Comparison of ENCODE assay signal across 8 cellular contexts in the genomic region with DNA sequence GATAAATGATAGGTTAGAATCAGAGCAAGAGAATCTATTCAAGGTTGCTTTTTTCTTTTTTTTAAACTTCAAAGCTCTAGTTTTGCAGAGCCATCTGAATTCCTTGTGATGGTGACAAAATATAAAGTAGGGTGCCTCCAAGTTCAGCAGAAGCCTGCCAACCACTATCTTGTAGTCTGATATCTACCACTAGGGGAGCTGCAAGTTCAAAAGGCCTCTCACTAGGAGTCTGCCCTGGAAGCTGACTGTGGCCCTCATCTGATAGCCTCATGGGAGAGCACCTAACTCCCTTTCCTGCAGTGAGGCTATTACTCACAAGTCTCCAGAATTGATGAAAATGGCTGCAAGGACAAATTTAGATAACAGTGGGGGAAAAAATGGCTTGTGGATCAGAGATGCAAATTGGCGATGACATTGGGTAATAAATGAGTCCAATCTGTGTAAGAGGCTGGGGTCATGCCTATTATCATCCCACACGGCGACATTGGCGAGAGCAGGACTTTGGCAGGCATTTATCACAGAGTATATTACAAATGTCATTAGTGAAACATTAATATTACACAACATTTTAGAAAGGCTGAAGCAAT. TPM values are rescaled to one million over a fixed set of nuclear protein-coding genes. Genes with fewer than 3 reads are reported as not detected.
DNase-seq lines count a peak whose midpoint lies in the region; ATAC-seq and TF ChIP-seq lines count a peak whose summit lies in the region.
"Had no signal": no experiment of that assay in that cellular context is flagged by ENCODE, and none has a peak within 500 bp of the region (broad histone marks: within the 10 kb centered on the region; RNA-seq: fewer than 3 reads in every experiment).

No MANE protein-coding gene starts in this region.

- H2AK9ac ChIP-seq in IMR-90 (replicated peaks; ENCODE audit: low read depth, low read length, poor library complexity), result no peak overlapping the region

- H3K27me3 ChIP-seq in IMR-90 (ENCODE audit: control insufficient read depth, insufficient read depth, low read length), result no peaks in the 10 kb centered on the region
- no peaks in the 10 kb centered on the region for H3K27me3 ChIP-seq in adrenal gland

- no peak overlapping the region for H3K4me2 ChIP-seq in IMR-90 (ENCODE audit: low read depth, low read length)

- no CpG with 5 or more reads among the region's 4 CpGs for whole genome bisulfite sequencing in IMR-90 (ENCODE audit: extremely low coverage in 2 of 2, insufficient read length in 1 of 2), 2 experiments
- WGBS in adrenal gland, 4 donors, result 35 to 55% (median 41%) methylated on average over 4 of the region's 4 CpGs

- no peak overlapping the region for H4K5ac ChIP-seq in IMR-90 (ENCODE audit: low read depth, low read length)

- H3K36me3 Mint-ChIP-seq in stimulated activated effector memory CD8-positive, alpha-beta T cell treated with anti-CD3 and anti-CD28 coated beads, Interleukin-12 subunit alpha, Interleukin-12 subunit beta, amount 100 ng/mL, for 72 hours, result no peaks in the 10 kb centered on the region

- H3K56ac ChIP-seq in IMR-90 (ENCODE audit: extremely low read depth, insufficient read depth, low read length), result no peak overlapping the region

- DNase-seq in IMR-90, result no peak
- peak in 5 of 7 donors; percentile 31 to 64 (median 53) for DNase-seq in adrenal gland
- peak; percentile 5 for DNase-seq in midbrain (lab: John Stamatoyannopoulos, UW)
- no peak for DNase-seq in activated naive CD4-positive, alpha-beta T cell (lab: John Stamatoyannopoulos, UW)
- no peak for DNase-seq in stimulated activated effector memory CD8-positive, alpha-beta T cell treated with anti-CD3 and anti-CD28 coated beads, Interleukin-12 subunit alpha, Interleukin-12 subunit beta, amount 100 ng/mL, for 72 hours (ENCODE audit: low spot score in 2 of 2)

- no peak overlapping the region for H3K4me3 Mint-ChIP-seq in stimulated activated effector memory CD8-positive, alpha-beta T cell treated with anti-CD3 and anti-CD28 coated beads, Interleukin-12 subunit alpha, Interleukin-12 subunit beta, amount 100 ng/mL, for 72 hours

- no peak overlapping the region for H3K4ac ChIP-seq in IMR-90 (ENCODE audit: low read depth, low read length)

- no TSS peak for BruUV-seq in IMR-90 (replicated peaks; lab: Mats Ljungman, UMichigan)

- H3K79me1 ChIP-seq in IMR-90 (ENCODE audit: low read depth in 1 of 2, low read length in 2 of 2), result no peaks in the 10 kb centered on the region

- H3K4me1 Mint-ChIP-seq in stimulated activated effector memory CD8-positive, alpha-beta T cell treated with anti-CD3 and anti-CD28 coated beads, Interleukin-12 subunit alpha, Interleukin-12 subunit beta, amount 100 ng/mL, for 72 hours, result no peaks in the 10 kb centered on the region

- intact Hi-C loops in IMR-90 (cut with micrococcal nuclease), result no loop called here
- intact Hi-C loops in adrenal gland (cut with DNase I), result no loop called here

- TF ChIP-seq POLR2A in IMR-90 (IDR thresholded peaks at IDR 0.05; ENCODE audit: low read depth, low read length) (no peak), adrenal gland (IDR thresholded peaks at IDR 0.05) (no peak)

- no peak for TF ChIP-seq RAD21 in IMR-90 (IDR thresholded peaks at IDR 0.05; ENCODE audit: low read length)

- no peaks in the 10 kb centered on the region for H3K36me3 ChIP-seq in IMR-90 (ENCODE audit: control insufficient read depth, insufficient read depth, low read length)
- no peaks in the 10 kb centered on the region for H3K36me3 ChIP-seq in adrenal gland (replicated peaks in 1 of 2)

- no peak overlapping the region for H3K27ac Mint-ChIP-seq in stimulated activated effector memory CD8-positive, alpha-beta T cell treated with anti-CD3 and anti-CD28 coated beads, Interleukin-12 subunit alpha, Interleukin-12 subunit beta, amount 100 ng/mL, for 72 hours

- ATAC-seq in GM19035 (IDR thresholded peaks at IDR 0.05; ENCODE audit: unreplicated experiment), result peak; percentile 67
- peak; percentile 59; the same call in 1 of the 2 replicates for ATAC-seq in IMR-90 (ENCODE audit: low read depth)
- no peak for ATAC-seq in HG03175 (IDR thresholded peaks at IDR 0.05; ENCODE audit: unreplicated experiment)
- ATAC-seq in stimulated activated effector memory CD8-positive, alpha-beta T cell treated with anti-CD3 and anti-CD28 coated beads, Interleukin-12 subunit alpha, Interleukin-12 subunit beta, amount 100 ng/mL, for 72 hours, result no peak

- H2BK120ac ChIP-seq in IMR-90 (ENCODE audit: low read depth, low read length), result no peak overlapping the region

- no peak overlapping the region for H2AFZ ChIP-seq in IMR-90 (replicated peaks; ENCODE audit: low read length, poor library complexity)

- no peak overlapping the region for H4K8ac ChIP-seq in IMR-90 (ENCODE audit: low read depth in 2 of 2, low read length in 2 of 2)

- in situ Hi-C loops in IMR-90 (cut with MboI; ENCODE audit: low sequenced_read_pairs), result no loop called here

- no peak overlapping the region for H2AK5ac ChIP-seq in IMR-90 (ENCODE audit: low read depth, low read length)

- H2BK15ac ChIP-seq in IMR-90 (ENCODE audit: low read depth, low read length), result no peak overlapping the region

- no peak overlapping the region for H3K9ac ChIP-seq in IMR-90 (ENCODE audit: low read depth, low read length)

- no peak overlapping the region for H3K14ac ChIP-seq in IMR-90 (replicated peaks; ENCODE audit: low read depth, low read length)

- TF ChIP-seq CTCF in IMR-90 (conservative IDR thresholded peaks at IDR 0.05; ENCODE audit: low read depth, low read length) (0 out of 2 replicates have a peak, but pooled peaks have one; percentile 22), adrenal gland (IDR thresholded peaks at IDR 0.05) (peak; percentile 26 to 54 (median 48))

- CTCF ChIA-PET in IMR-90 (lab: Yijun Ruan, JAX), result interaction anchor here (0.7 to 1.4 kb wide), 2 partner anchors 9 to 29 kb away, joined by 3 to 4 read pairs; no protein-coding TSS in a partner anchor

- dilution Hi-C loops in IMR-90 (cut with HindIII; ENCODE audit: low sequenced_read_pairs, unreplicated experiment), result no loop called here

- H3K23ac ChIP-seq in IMR-90 (ENCODE audit: low read depth, low read length), result no peak overlapping the region

- H3K4me1 ChIP-seq in IMR-90 (ENCODE audit: control insufficient read depth, insufficient read depth, low read length) (no peaks in the 10 kb centered on the region), adrenal gland (replicated peaks in 1 of 2) (no peaks in the 10 kb centered on the region)

- H4K91ac ChIP-seq in IMR-90 (ENCODE audit: insufficient read depth, low read depth, low read length), result no peak overlapping the region

- H2BK20ac ChIP-seq in IMR-90 (ENCODE audit: low read depth, low read length), result no peak overlapping the region

- H3K18ac ChIP-seq in IMR-90 (ENCODE audit: low read depth, low read length), result no peak overlapping the region

- no peak overlapping the region for H3K4me3 ChIP-seq in IMR-90 (ENCODE audit: insufficient read depth, low read depth, low read length)
- H3K4me3 ChIP-seq in adrenal gland, result no peak overlapping the region

- H2BK5ac ChIP-seq in IMR-90 (ENCODE audit: low read depth, low read length, poor library complexity, severe bottlenecking), result no peak overlapping the region

- peaks cover 2% of the 10 kb centered on the region for H3K9me3 Mint-ChIP-seq in stimulated activated effector memory CD8-positive, alpha-beta T cell treated with anti-CD3 and anti-CD28 coated beads, Interleukin-12 subunit alpha, Interleukin-12 subunit beta, amount 100 ng/mL, for 72 hours

- H3K27ac ChIP-seq in IMR-90 (ENCODE audit: insufficient read depth, low read length) (no peak overlapping the region), adrenal gland (no peak overlapping the region)

- H4K20me1 ChIP-seq in IMR-90 (ENCODE audit: insufficient read depth, low read length), result no peaks in the 10 kb centered on the region

- no peaks in the 10 kb centered on the region for H3K9me1 ChIP-seq in IMR-90 (ENCODE audit: insufficient read depth, low read length)

- POLR2A ChIA-PET in IMR-90 (lab: Charles Lee; ENCODE audit: unreplicated experiment), result no interaction called here

- H3K9me3 ChIP-seq in IMR-90 (ENCODE audit: control insufficient read depth, insufficient read depth, low read length) (peaks cover 2% of the 10 kb centered on the region; the same call in 1 of the 2 replicates), adrenal gland (replicated peaks in 1 of 3) (no peaks in the 10 kb centered on the region)

TF ChIP-seq in IMR-90, 13 proteins besides CTCF, POLR2A, EP300 and RAD21:
- TF ChIP-seq CEBPB (IDR thresholded peaks at IDR 0.05; ENCODE audit: low read depth, low read length) (no peak), NFE2L2 (IDR thresholded peaks at IDR 0.05; ENCODE audit: low read depth, low read length) (no peak), MAZ (IDR thresholded peaks at IDR 0.05; ENCODE audit: borderline replicate concordance, low read depth, low read length) (no peak), RCOR1 (IDR thresholded peaks at IDR 0.05; ENCODE audit: insufficient replicate concordance, low read length) (no peak)
- TF ChIP-seq, protein P1, sequence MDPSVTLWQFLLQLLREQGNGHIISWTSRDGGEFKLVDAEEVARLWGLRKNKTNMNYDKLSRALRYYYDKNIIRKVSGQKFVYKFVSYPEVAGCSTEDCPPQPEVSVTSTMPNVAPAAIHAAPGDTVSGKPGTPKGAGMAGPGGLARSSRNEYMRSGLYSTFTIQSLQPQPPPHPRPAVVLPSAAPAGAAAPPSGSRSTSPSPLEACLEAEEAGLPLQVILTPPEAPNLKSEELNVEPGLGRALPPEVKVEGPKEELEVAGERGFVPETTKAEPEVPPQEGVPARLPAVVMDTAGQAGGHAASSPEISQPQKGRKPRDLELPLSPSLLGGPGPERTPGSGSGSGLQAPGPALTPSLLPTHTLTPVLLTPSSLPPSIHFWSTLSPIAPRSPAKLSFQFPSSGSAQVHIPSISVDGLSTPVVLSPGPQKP (IDR thresholded peaks at IDR 0.05; ENCODE audit: borderline replicate concordance, low read depth, low read length), result no peak

RNA-seq across cellular contexts. Expression of a gene that starts 10.7 kb away (rescaled TPM):
- total RNA-seq in IMR-90 (2012; rRNA removed) (not detected in 2 replicates), adrenal gland (not detected)
- polyA plus RNA-seq in IMR-90 (2012; rRNA removed) (not detected in 2 replicates), adrenal gland (not detected)
- polyA plus RNA-seq in IMR-90 (2012; cell fraction: cytosol; rRNA removed), result not detected in 2 replicates
- not detected in 2 replicates for polyA plus RNA-seq in IMR-90 (2012; cell fraction: nucleus; rRNA removed; ENCODE audit: low replicate concordance)
- total RNA-seq: T-helper 2 cell treated with Interferon-gamma antibody and Interleukin-4, amounts not matched to agents 100 ng/mL and 5 ng/mL, for 36 hours had no signal

Comparison
In these comparisons a context has a peak if more than half of its experiments do, and no peak if none do; other contexts are left out.
1. ATAC-seq: peak in GM19035 (single experiment) and IMR-90 (single experiment); none in HG03175 (single experiment) and stimulated activated effector memory CD8-positive, alpha-beta T cell treated with anti-CD3 and anti-CD28 coated beads, Interleukin-12 subunit alpha, Interleukin-12 subunit beta, amount 100 ng/mL, for 72 hours (single experiment).
2. DNase-seq: peak in adrenal gland (5 of 7) and midbrain (single experiment); none in IMR-90 (single experiment), activated naive CD4-positive, alpha-beta T cell (0 of 4) and stimulated activated effector memory CD8-positive, alpha-beta T cell treated with anti-CD3 and anti-CD28 coated beads, Interleukin-12 subunit alpha, Interleukin-12 subunit beta, amount 100 ng/mL, for 72 hours (0 of 2).